In the genomic region with DNA sequence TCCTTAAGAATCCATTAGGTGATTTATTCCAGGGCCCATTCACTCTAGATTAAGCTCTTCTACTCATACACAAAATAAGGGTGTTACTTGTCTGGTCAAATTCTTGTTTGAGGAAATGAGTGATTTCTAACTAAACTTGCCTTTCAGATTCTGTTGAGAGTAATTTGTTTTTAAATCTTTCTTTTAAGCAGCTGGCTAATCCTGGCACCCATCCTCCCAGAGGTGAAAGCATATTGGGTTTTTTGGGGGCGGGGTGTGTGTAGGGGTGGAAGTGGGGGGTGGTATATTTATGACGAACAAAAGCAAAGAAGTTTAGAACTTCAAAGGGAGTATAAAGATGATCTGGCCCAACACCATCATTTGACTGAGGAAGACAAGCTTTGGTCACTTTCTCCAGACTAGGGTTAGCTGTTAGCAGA, we compare ENCODE assay signal across 13 cellular contexts.
DNase-seq lines count a peak whose midpoint lies in the region; ATAC-seq and TF ChIP-seq lines count a peak whose summit lies in the region.
"Had no signal": no experiment of that assay in that cellular context is flagged by ENCODE, and none has a peak within 500 bp of the region (broad histone marks: within the 10 kb centered on the region; RNA-seq: fewer than 3 reads in every experiment).

No MANE protein-coding gene starts in this region.

- POLR2A ChIA-PET in activated CD4-positive, alpha-beta memory T cell treated with anti-CD3 and anti-CD28 coated beads for 36 hours (lab: Charles Lee): interaction anchor here (0.9 to 2.8 kb wide), 7 partner anchors 9 to 60 kb away, joined by 3 to 47 read pairs (median 10); no protein-coding TSS in a partner anchor
- POLR2A ChIA-PET in GM10248 (lab: Yijun Ruan, JAX): interaction anchor here (1.0 to 1.5 kb wide), 3 partner anchors 10 to 15 kb away, joined by 3 to 4 read pairs (median 3); no protein-coding TSS in a partner anchor

- DNase-seq in activated T-cell treated with anti-CD3 and anti-CD28 coated beads, Interleukin-2, amount 50 U/mL, for 4 hours: peak; percentile 50
- DNase-seq in activated T-cell treated with anti-CD3 and anti-CD28 coated beads for 4 hours (no peak), epithelial cell of esophagus (ENCODE audit: low read depth) (peak; percentile 44), GM10248 (ENCODE audit: extremely low spot score) (no peak), NCI-H2196 (lab: John Stamatoyannopoulos, UW; ENCODE audit: unreplicated experiment) (no peak)
- peak; percentile 84 for DNase-seq in activated CD4-positive, alpha-beta memory T cell treated with anti-CD3 and anti-CD28 coated beads for 36 hours
- DNase-seq: body of pancreas, H7, Right ventricle myocardium superior had no signal

- peaks cover 58% of the 10 kb centered on the region for H3K36me3 Mint-ChIP-seq in activated T-cell treated with anti-CD3 and anti-CD28 coated beads, Interleukin-2, amount 50 U/mL, for 4 hours (ENCODE audit: insufficient read depth)
- peaks cover 70% of the 10 kb centered on the region for H3K36me3 Mint-ChIP-seq in activated CD4-positive, alpha-beta memory T cell treated with anti-CD3 and anti-CD28 coated beads for 36 hours
- peaks cover 67% of the 10 kb centered on the region for H3K36me3 Mint-ChIP-seq in stimulated activated naive CD8-positive, alpha-beta T cell treated with anti-CD3 and anti-CD28 coated beads, Interleukin-15, Interleukin-2, amounts not matched to agents 100 ng/mL and 50 ng/mL, for 24 hours (ENCODE audit: low read depth)
- H3K36me3 Mint-ChIP-seq: mesothelial cell of epicardium had no signal

- TF ChIP-seq CTCF in epithelial cell of esophagus (IDR thresholded peaks at IDR 0.05; ENCODE audit: insufficient read depth, low read depth, low read length, missing control alignments) (no peak), GM10248 (IDR thresholded peaks at IDR 0.05; ENCODE audit: control extremely low read depth, extremely low read depth, low read depth, missing control alignments) (no peak)

- CTCF ChIA-PET in activated CD4-positive, alpha-beta memory T cell treated with anti-CD3 and anti-CD28 coated beads for 36 hours (lab: Charles Lee): interaction anchor here (0.7 to 2.8 kb wide), 9 partner anchors 9 to 92 kb away, joined by 3 to 29 read pairs (median 4); no protein-coding TSS in a partner anchor
- CTCF ChIA-PET in GM10248 (lab: Yijun Ruan, JAX): interaction anchor here (0.9 to 2.6 kb wide), 8 partner anchors 10 to 195 kb away, joined by 3 to 9 read pairs (median 6); no protein-coding TSS in a partner anchor

- H3K4me3 Mint-ChIP-seq in activated T-cell treated with anti-CD3 and anti-CD28 coated beads, Interleukin-2, amount 50 U/mL, for 4 hours: peak overlapping the region; percentile 31
- H3K4me3 Mint-ChIP-seq in activated CD4-positive, alpha-beta memory T cell treated with anti-CD3 and anti-CD28 coated beads for 36 hours: peak overlapping the region; percentile 17
- H3K4me3 Mint-ChIP-seq in stimulated activated naive CD8-positive, alpha-beta T cell treated with anti-CD3 and anti-CD28 coated beads, Interleukin-15, Interleukin-2, amounts not matched to agents 100 ng/mL and 50 ng/mL, for 24 hours: peak overlapping the region; percentile 41
- H3K4me3 Mint-ChIP-seq: mesothelial cell of epicardium had no signal

- no peaks in the 10 kb centered on the region for H3K9me3 Mint-ChIP-seq in activated T-cell treated with anti-CD3 and anti-CD28 coated beads, Interleukin-2, amount 50 U/mL, for 4 hours
- H3K9me3 Mint-ChIP-seq in activated CD4-positive, alpha-beta memory T cell treated with anti-CD3 and anti-CD28 coated beads for 36 hours: no peaks in the 10 kb centered on the region
- H3K9me3 Mint-ChIP-seq in stimulated activated naive CD8-positive, alpha-beta T cell treated with anti-CD3 and anti-CD28 coated beads, Interleukin-15, Interleukin-2, amounts not matched to agents 100 ng/mL and 50 ng/mL, for 24 hours: no peaks in the 10 kb centered on the region
- H3K9me3 Mint-ChIP-seq: mesothelial cell of epicardium had no signal

- ATAC-seq in activated T-cell treated with anti-CD3 and anti-CD28 coated beads, Interleukin-2, amount 50 U/mL, for 4 hours: peak; percentile 88 to 89
- no peak for ATAC-seq in HG02938 (IDR thresholded peaks at IDR 0.05; ENCODE audit: unreplicated experiment)
- ATAC-seq: A549, body of pancreas had no signal

- peak overlapping the region; percentile 92 for H3K27ac Mint-ChIP-seq in activated CD4-positive, alpha-beta memory T cell treated with anti-CD3 and anti-CD28 coated beads for 36 hours
- peak overlapping the region; percentile 86 for H3K27ac Mint-ChIP-seq in stimulated activated naive CD8-positive, alpha-beta T cell treated with anti-CD3 and anti-CD28 coated beads, Interleukin-15, Interleukin-2, amounts not matched to agents 100 ng/mL and 50 ng/mL, for 24 hours
- H3K27ac Mint-ChIP-seq: mesothelial cell of epicardium had no signal

- intact Hi-C loops in activated CD4-positive, alpha-beta memory T cell treated with anti-CD3 and anti-CD28 coated beads for 36 hours (cut with micrococcal nuclease): loop anchor here (1.0 kb wide), 3 partner anchors 9 to 19 kb away; no protein-coding TSS in a partner anchor

- peaks cover 80% of the 10 kb centered on the region for H3K4me1 Mint-ChIP-seq in activated T-cell treated with anti-CD3 and anti-CD28 coated beads, Interleukin-2, amount 50 U/mL, for 4 hours (ENCODE audit: low read depth)
- H3K4me1 Mint-ChIP-seq in activated CD4-positive, alpha-beta memory T cell treated with anti-CD3 and anti-CD28 coated beads for 36 hours (ENCODE audit: low read depth): peaks cover 85% of the 10 kb centered on the region
- peaks cover 91% of the 10 kb centered on the region for H3K4me1 Mint-ChIP-seq in stimulated activated naive CD8-positive, alpha-beta T cell treated with anti-CD3 and anti-CD28 coated beads, Interleukin-15, Interleukin-2, amounts not matched to agents 100 ng/mL and 50 ng/mL, for 24 hours (ENCODE audit: low read depth)

- no peaks in the 10 kb centered on the region for H3K27me3 Mint-ChIP-seq in activated T-cell treated with anti-CD3 and anti-CD28 coated beads, Interleukin-2, amount 50 U/mL, for 4 hours (ENCODE audit: low read depth)
- no peaks in the 10 kb centered on the region for H3K27me3 Mint-ChIP-seq in activated CD4-positive, alpha-beta memory T cell treated with anti-CD3 and anti-CD28 coated beads for 36 hours
- no peaks in the 10 kb centered on the region for H3K27me3 Mint-ChIP-seq in stimulated activated naive CD8-positive, alpha-beta T cell treated with anti-CD3 and anti-CD28 coated beads, Interleukin-15, Interleukin-2, amounts not matched to agents 100 ng/mL and 50 ng/mL, for 24 hours

- no peak overlapping the region for H3K4me3 ChIP-seq in epithelial cell of esophagus (ENCODE audit: low read length)
- H3K4me3 ChIP-seq: A549, body of pancreas had no signal

Comparison
In these comparisons a context has a peak if more than half of its experiments do, and no peak if none do; other contexts are left out.
1. DNase-seq: peak in activated T-cell treated with anti-CD3 and anti-CD28 coated beads, Interleukin-2, amount 50 U/mL, for 4 hours (single experiment), activated CD4-positive, alpha-beta memory T cell treated with anti-CD3 and anti-CD28 coated beads for 36 hours (single experiment) and epithelial cell of esophagus (single experiment); none in activated T-cell treated with anti-CD3 and anti-CD28 coated beads for 4 hours (single experiment), GM10248 (single experiment) and NCI-H2196 (single experiment).
2. Peak in every context shown above with its lines, with median percentiles within 50 percentile points of each other: H3K4me3 Mint-ChIP-seq.